In genomic region chr17:55624789-55625433, GRCh38 we compare ENCODE assay signal across 11 cellular contexts.
DNase-seq lines count a peak whose midpoint lies in the region; ATAC-seq, FAIRE-seq and TF ChIP-seq lines count a peak whose summit lies in the region.
"Had no signal": no experiment of that assay in that cellular context is flagged by ENCODE, and none has a peak within 500 bp of the region (broad histone marks: within the 10 kb centered on the region; RNA-seq: fewer than 3 reads in every experiment).

No MANE protein-coding gene starts in this region.

- ATAC-seq in GM18505 (IDR thresholded peaks at IDR 0.05; ENCODE audit: unreplicated experiment): peak; percentile 51
- peak; percentile 50 for ATAC-seq in GM19467 (IDR thresholded peaks at IDR 0.05; ENCODE audit: unreplicated experiment)
- ATAC-seq in HG03064 (IDR thresholded peaks at IDR 0.05; ENCODE audit: low read depth, unreplicated experiment): peak; percentile 56
- peak; percentile 88 for ATAC-seq in activated T-helper 17 cell treated with anti-CD3 and anti-CD28 coated beads, Interleukin-2, amount 50 U/mL, for 72 hours (replicated peaks)
- ATAC-seq in GM18873 (IDR thresholded peaks at IDR 0.05; ENCODE audit: low FRiP score, unreplicated experiment): no peak
- ATAC-seq: T-cell had no signal

- H3K27ac Mint-ChIP-seq in activated T-helper 17 cell treated with anti-CD3 and anti-CD28 coated beads, Interleukin-2, amount 50 U/mL, for 72 hours: peak overlapping the region; percentile 88
- H3K27ac Mint-ChIP-seq in activated naive CD8-positive, alpha-beta T cell treated with anti-CD3 and anti-CD28 coated beads for 36 hours: no peak overlapping the region
- H3K27ac Mint-ChIP-seq: T-cell had no signal

- no peaks in the 10 kb centered on the region for H3K9me3 Mint-ChIP-seq in activated T-helper 17 cell treated with anti-CD3 and anti-CD28 coated beads, Interleukin-2, amount 50 U/mL, for 72 hours
- H3K9me3 Mint-ChIP-seq in activated naive CD8-positive, alpha-beta T cell treated with anti-CD3 and anti-CD28 coated beads for 36 hours: no peaks in the 10 kb centered on the region
- H3K9me3 Mint-ChIP-seq: T-cell had no signal

- no peaks in the 10 kb centered on the region for H3K36me3 Mint-ChIP-seq in activated T-helper 17 cell treated with anti-CD3 and anti-CD28 coated beads, Interleukin-2, amount 50 U/mL, for 72 hours (ENCODE audit: low read depth)
- no peaks in the 10 kb centered on the region for H3K36me3 Mint-ChIP-seq in activated naive CD8-positive, alpha-beta T cell treated with anti-CD3 and anti-CD28 coated beads for 36 hours
- H3K36me3 Mint-ChIP-seq: T-cell had no signal

- H3K4me3 Mint-ChIP-seq in activated T-helper 17 cell treated with anti-CD3 and anti-CD28 coated beads, Interleukin-2, amount 50 U/mL, for 72 hours: peak overlapping the region; percentile 66
- no peak overlapping the region for H3K4me3 Mint-ChIP-seq in activated naive CD8-positive, alpha-beta T cell treated with anti-CD3 and anti-CD28 coated beads for 36 hours
- H3K4me3 Mint-ChIP-seq: T-cell had no signal

- H3K4me1 Mint-ChIP-seq in activated T-helper 17 cell treated with anti-CD3 and anti-CD28 coated beads, Interleukin-2, amount 50 U/mL, for 72 hours: peaks cover 5% of the 10 kb centered on the region
- peaks cover 4% of the 10 kb centered on the region for H3K4me1 Mint-ChIP-seq in activated naive CD8-positive, alpha-beta T cell treated with anti-CD3 and anti-CD28 coated beads for 36 hours

- TF ChIP-seq POLR2A in GM18505 (IDR thresholded peaks at IDR 0.05; ENCODE audit: borderline replicate concordance, extremely low read depth, insufficient read depth, insufficient read length) (no peak), H54 (IDR thresholded peaks at IDR 0.05; ENCODE audit: low read depth, low read length) (no peak)

- DNase-seq in activated naive CD8-positive, alpha-beta T cell treated with anti-CD3 and anti-CD28 coated beads for 36 hours: no peak
- DNase-seq in H54 (ENCODE audit: insufficient read length, low spot score) (no peak), activated T-cell treated with anti-CD3 and anti-CD28 coated beads for 4 hours (no peak)
- DNase-seq: nucleus accumbens, T-cell, testis had no signal

- no peak for FAIRE-seq in H54 (lab: Jason Lieb, UNC)

- peaks cover 20% of the 10 kb centered on the region for H3K27me3 Mint-ChIP-seq in activated T-helper 17 cell treated with anti-CD3 and anti-CD28 coated beads, Interleukin-2, amount 50 U/mL, for 72 hours
- H3K27me3 Mint-ChIP-seq in activated naive CD8-positive, alpha-beta T cell treated with anti-CD3 and anti-CD28 coated beads for 36 hours: peaks cover 56% of the 10 kb centered on the region
